Comparison of ENCODE assay signal across 8 cellular contexts in the genomic region with DNA sequence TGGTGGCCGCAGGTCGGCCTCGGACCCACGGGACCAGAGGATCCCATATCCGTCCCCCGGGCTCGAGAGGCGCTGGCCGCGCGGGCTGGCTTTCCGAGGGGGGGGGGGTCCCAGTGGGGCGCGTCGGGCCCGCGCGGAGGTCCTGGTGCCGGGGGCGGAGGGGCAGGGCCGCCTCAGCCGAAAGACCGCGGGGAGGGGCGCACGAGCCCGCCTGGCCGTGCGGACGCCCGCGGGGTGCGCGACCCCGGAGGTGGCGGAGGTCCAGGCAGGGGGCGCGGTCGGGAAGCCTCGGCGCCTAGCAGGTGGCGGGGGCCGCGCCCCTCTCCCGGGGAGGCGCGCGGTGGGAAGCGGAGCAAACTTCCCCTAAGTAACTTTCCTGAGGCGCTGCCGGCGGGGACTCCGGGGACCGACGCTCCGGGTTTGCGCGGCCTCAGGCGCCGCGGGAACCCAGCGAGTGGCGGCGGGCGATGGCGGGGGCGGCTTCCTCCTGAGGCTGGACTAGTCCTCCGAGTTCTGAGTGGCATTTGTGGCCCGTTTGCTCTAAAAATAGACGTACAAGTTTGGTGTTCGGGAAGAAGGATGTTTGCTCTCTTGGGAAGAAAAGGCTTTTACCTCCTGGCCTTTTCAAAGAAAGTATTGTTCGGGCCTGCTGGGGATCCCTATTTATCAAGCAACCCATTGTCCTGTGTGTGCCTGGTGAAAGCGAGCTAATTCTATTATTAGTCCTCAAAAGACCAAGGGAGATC. TPM values are rescaled to one million over a fixed set of nuclear protein-coding genes. Genes with fewer than 3 reads are reported as not detected.
DNase-seq lines count a peak whose midpoint lies in the region; ATAC-seq and TF ChIP-seq lines count a peak whose summit lies in the region.

No MANE protein-coding gene starts in this region.

- no peaks in the 10 kb centered on the region for H3K36me3 ChIP-seq in neural progenitor cell

- H3K4me3 ChIP-seq in neural progenitor cell = peak overlapping the region; percentile 85

- peaks cover 43% of the 10 kb centered on the region for H4K20me1 ChIP-seq in neural progenitor cell (ENCODE audit: low read depth)

- peaks cover 51% of the 10 kb centered on the region for H3K79me2 ChIP-seq in neural progenitor cell (ENCODE audit: low read depth)

- intact Hi-C loops in activated T-helper 2 cell treated with anti-CD3 and anti-CD28 coated beads, Interferon-gamma antibody, Interleukin-2, Interleukin-4, amounts not matched to agents 10 μg/mL and 5 μg/mL and 100 μg/mL, durations not matched to agents 14 hours and 24 hours and 36 hours (cut with micrococcal nuclease) = loop anchor here (5.0 kb wide), 2 partner anchors 1459 to 1896 kb away; a partner anchor contains a TSS

- peak overlapping the region; percentile 58 for H2AFZ ChIP-seq in neural progenitor cell (replicated peaks)

- H3K4me1 Mint-ChIP-seq in activated T-helper 2 cell treated with anti-CD3 and anti-CD28 coated beads, Interferon-gamma antibody, Interleukin-2, Interleukin-4, amounts not matched to agents 10 μg/mL and 5 μg/mL and 100 μg/mL, durations not matched to agents 14 hours and 24 hours and 36 hours (ENCODE audit: low read depth) = peaks cover 17% of the 10 kb centered on the region
- H3K4me1 Mint-ChIP-seq in neural progenitor cell = peaks cover 11% of the 10 kb centered on the region

- DNase-seq in NCI-H1436 (lab: John Stamatoyannopoulos, UW) (peak; percentile 34), NCI-H1436 treated with DMSO at 0.1 percent for 48 hours (lab: John Stamatoyannopoulos, UW) (no peak), NCI-H1417 treated with DMSO at 0.1 percent for 48 hours (lab: John Stamatoyannopoulos, UW) (peak; percentile 53), glomerular visceral epithelial cell (ENCODE audit: extremely low spot score) (peak; percentile 77), neural progenitor cell (ENCODE audit: low spot score) (peak; percentile 84)
- peak; percentile 9 for DNase-seq in activated T-helper 2 cell treated with anti-CD3 and anti-CD28 coated beads, Interferon-gamma antibody, Interleukin-2, Interleukin-4, amounts not matched to agents 10 μg/mL and 5 μg/mL and 100 μg/mL, durations not matched to agents 14 hours and 24 hours and 36 hours (ENCODE audit: low spot score)

- H3K27ac Mint-ChIP-seq in activated T-helper 2 cell treated with anti-CD3 and anti-CD28 coated beads, Interferon-gamma antibody, Interleukin-2, Interleukin-4, amounts not matched to agents 10 μg/mL and 5 μg/mL and 100 μg/mL, durations not matched to agents 14 hours and 24 hours and 36 hours = peak overlapping the region; percentile 53
- H3K27ac Mint-ChIP-seq in neural progenitor cell = peak overlapping the region; percentile 99

- peaks cover 15% of the 10 kb centered on the region for H3K27me3 ChIP-seq in neural progenitor cell

- no peaks in the 10 kb centered on the region for H3K36me3 Mint-ChIP-seq in activated T-helper 2 cell treated with anti-CD3 and anti-CD28 coated beads, Interferon-gamma antibody, Interleukin-2, Interleukin-4, amounts not matched to agents 10 μg/mL and 5 μg/mL and 100 μg/mL, durations not matched to agents 14 hours and 24 hours and 36 hours (ENCODE audit: low read depth)
- H3K36me3 Mint-ChIP-seq in neural progenitor cell = peaks cover 19% of the 10 kb centered on the region

- no peaks in the 10 kb centered on the region for H3K9me3 Mint-ChIP-seq in activated T-helper 2 cell treated with anti-CD3 and anti-CD28 coated beads, Interferon-gamma antibody, Interleukin-2, Interleukin-4, amounts not matched to agents 10 μg/mL and 5 μg/mL and 100 μg/mL, durations not matched to agents 14 hours and 24 hours and 36 hours
- peaks cover 21% of the 10 kb centered on the region for H3K9me3 Mint-ChIP-seq in neural progenitor cell

- no peaks in the 10 kb centered on the region for H3K9me3 ChIP-seq in neural progenitor cell (ENCODE audit: low read depth)

- peak overlapping the region; percentile 93 for H3K4me2 ChIP-seq in neural progenitor cell

- peak overlapping the region; percentile 98 for H3K27ac ChIP-seq in neural progenitor cell

- TF ChIP-seq CTCF in neural progenitor cell (IDR thresholded peaks at IDR 0.05) = no peak

- H3K4me3 Mint-ChIP-seq in activated T-helper 2 cell treated with anti-CD3 and anti-CD28 coated beads, Interferon-gamma antibody, Interleukin-2, Interleukin-4, amounts not matched to agents 10 μg/mL and 5 μg/mL and 100 μg/mL, durations not matched to agents 14 hours and 24 hours and 36 hours (ENCODE audit: low read depth) = peak overlapping the region; percentile 82
- H3K4me3 Mint-ChIP-seq in neural progenitor cell = peak overlapping the region; percentile 98

- peaks cover 13% of the 10 kb centered on the region for H3F3A ChIP-seq in neural progenitor cell (ENCODE audit: low read depth)

- peaks cover 27% of the 10 kb centered on the region for H3K4me1 ChIP-seq in neural progenitor cell

- H3K9ac ChIP-seq in neural progenitor cell = peak overlapping the region; percentile 69

- ATAC-seq in HG02610 (IDR thresholded peaks at IDR 0.05; ENCODE audit: unreplicated experiment) (peak; percentile 37), HG03469 (IDR thresholded peaks at IDR 0.05; ENCODE audit: unreplicated experiment) (no peak)

- peaks cover 27% of the 10 kb centered on the region for H3K27me3 Mint-ChIP-seq in activated T-helper 2 cell treated with anti-CD3 and anti-CD28 coated beads, Interferon-gamma antibody, Interleukin-2, Interleukin-4, amounts not matched to agents 10 μg/mL and 5 μg/mL and 100 μg/mL, durations not matched to agents 14 hours and 24 hours and 36 hours (ENCODE audit: low read depth)
- peaks cover 2% of the 10 kb centered on the region for H3K27me3 Mint-ChIP-seq in neural progenitor cell (ENCODE audit: insufficient read depth, low read depth)

RNA-seq across cellular contexts. Expression of a gene that starts 26.4 kb away (rescaled TPM):
- total RNA-seq in activated T-helper 2 cell treated with anti-CD3 and anti-CD28 coated beads, Interferon-gamma antibody, Interleukin-2, Interleukin-4, amounts not matched to agents 10 μg/mL and 5 μg/mL and 100 μg/mL, durations not matched to agents 14 hours and 24 hours and 36 hours = 13.2 and 15.1 TPM in 2 replicates
- 85.4 and 114 TPM in 2 replicates for total RNA-seq in neural progenitor cell (ENCODE audit: low replicate concordance)
